In the genomic region with DNA sequence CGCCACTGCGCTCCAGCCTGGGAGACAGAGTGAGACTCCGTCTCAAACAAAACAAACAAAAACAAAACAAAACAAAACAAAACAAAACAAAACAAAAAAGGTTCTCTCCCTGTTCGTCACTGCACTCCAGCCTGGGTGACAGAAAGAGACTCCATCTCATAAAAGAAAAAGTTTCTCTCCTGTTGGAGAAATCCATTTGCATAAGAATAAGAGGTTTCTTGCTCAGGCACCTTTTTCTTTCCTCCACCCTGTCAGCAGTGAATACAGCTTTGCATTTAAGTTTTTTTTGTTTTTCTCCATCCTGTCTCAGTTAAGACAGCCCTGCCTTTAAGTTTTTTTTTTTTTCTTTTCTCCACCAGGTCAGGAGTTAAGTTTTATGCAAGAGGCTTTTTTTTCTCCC, we compare ENCODE assay signal across 19 cellular contexts.
DNase-seq lines count a peak whose midpoint lies in the region; ATAC-seq and TF ChIP-seq lines count a peak whose summit lies in the region.
"Had no signal": no experiment of that assay in that cellular context is flagged by ENCODE, and none has a peak within 500 bp of the region (broad histone marks: within the 10 kb centered on the region; RNA-seq: fewer than 3 reads in every experiment).

No MANE protein-coding gene starts in this region.

- ATAC-seq in WTC11 (peak; percentile 51), GM21515 (IDR thresholded peaks at IDR 0.05; ENCODE audit: unreplicated experiment) (no peak), GM21786 (IDR thresholded peaks at IDR 0.05; ENCODE audit: unreplicated experiment) (no peak)
- ATAC-seq: A549, HepG2 had no signal

- peak; percentile 2 for DNase-seq in ELF-1 (ENCODE audit: low read depth, low spot score)
- DNase-seq in H7 = peak; percentile 11
- no peak for DNase-seq in WTC11 (ENCODE audit: low spot score)
- no peak for DNase-seq in endodermal cell
- no peak for DNase-seq in OCI-M1 (lab: John Stamatoyannopoulos, UW)
- no peak for DNase-seq in pons (ENCODE audit: low spot score)
- DNase-seq: AML-193; Calu3; CD4-positive, alpha-beta memory T cell; DMS79 treated with DMSO at 0.1 percent for 48 hours; GDM1; KBM-7 had no signal

- WGBS in endodermal cell (ENCODE audit: insufficient coverage in 1 of 2, insufficient read length in 1 of 2), 2 experiments = 92 to 100% methylated on average over 1 to 4 of the region's 4 CpGs

- peaks cover 15% of the 10 kb centered on the region for H3K9me3 ChIP-seq in endodermal cell (ENCODE audit: control insufficient read depth, low read length)
- H3K9me3 ChIP-seq: A549 had no signal

- H3K4me3 ChIP-seq in H7 (ENCODE audit: insufficient read depth, low read depth, low read length) (no peak overlapping the region), endodermal cell (ENCODE audit: low read length) (no peak overlapping the region)
- H3K4me3 ChIP-seq: A549 had no signal

- H3K9me3 Mint-ChIP-seq in WTC11 = peaks cover 23% of the 10 kb centered on the region
- peaks cover 30% of the 10 kb centered on the region for H3K9me3 Mint-ChIP-seq in endodermal cell

- no peaks in the 10 kb centered on the region for H3K27me3 ChIP-seq in H7 (ENCODE audit: control insufficient read depth, insufficient read depth, low read length)
- H3K27me3 ChIP-seq in endodermal cell (ENCODE audit: control insufficient read depth, insufficient read depth, low read length, poor library complexity, severe bottlenecking) = no peaks in the 10 kb centered on the region

- no peak overlapping the region for H3K4me3 Mint-ChIP-seq in WTC11
- no peak overlapping the region for H3K4me3 Mint-ChIP-seq in endodermal cell
- H3K4me3 Mint-ChIP-seq: CD4-positive, alpha-beta memory T cell; IgD-negative memory B cell had no signal

- no peaks in the 10 kb centered on the region for H3K36me3 ChIP-seq in H7 (replicated peaks; ENCODE audit: control insufficient read depth, insufficient read depth, low read length)
- no peaks in the 10 kb centered on the region for H3K36me3 ChIP-seq in endodermal cell (ENCODE audit: control insufficient read depth, insufficient read depth, low read length)

- H3K27me3 Mint-ChIP-seq in WTC11 (ENCODE audit: low read depth) (no peaks in the 10 kb centered on the region), endodermal cell (ENCODE audit: insufficient read depth) (no peaks in the 10 kb centered on the region)
- H3K27me3 Mint-ChIP-seq: CD4-positive, alpha-beta memory T cell; IgD-negative memory B cell had no signal

- H3K4me1 ChIP-seq in endodermal cell (ENCODE audit: control insufficient read depth, insufficient read depth, low read length) = no peaks in the 10 kb centered on the region
- H3K4me1 ChIP-seq: A549 had no signal

- CTCF ChIA-PET in WTC11 (lab: Charles Lee) = interaction anchor here (0.6 to 2.6 kb wide), 13 partner anchors 8 to 467 kb away, joined by 3 to 36 read pairs (median 4); a partner anchor contains a TSS

- POLR2A ChIA-PET in WTC11 (lab: Charles Lee) = interaction anchor here (0.6 kb wide), 1 partner anchor 444 kb away, joined by 4 read pairs; no protein-coding TSS in a partner anchor

- H3K9ac ChIP-seq in endodermal cell (ENCODE audit: extremely low read depth, low read length, poor library complexity, severe bottlenecking) = no peak overlapping the region

- no peak for TF ChIP-seq CTCF in WTC11 (IDR thresholded peaks at IDR 0.05)
- TF ChIP-seq CTCF in endodermal cell (conservative IDR thresholded peaks at IDR 0.05) = no peak

- H3K27ac Mint-ChIP-seq in WTC11 = peak overlapping the region; percentile 64
- peak overlapping the region; percentile 41 for H3K27ac Mint-ChIP-seq in endodermal cell
- H3K27ac Mint-ChIP-seq: CD4-positive, alpha-beta memory T cell; IgD-negative memory B cell had no signal

- H3K36me3 Mint-ChIP-seq in WTC11 = peaks cover 28% of the 10 kb centered on the region
- peaks cover 30% of the 10 kb centered on the region for H3K36me3 Mint-ChIP-seq in endodermal cell (ENCODE audit: low read depth)

- H3K4me1 Mint-ChIP-seq in WTC11 (peaks cover 33% of the 10 kb centered on the region), endodermal cell (peaks cover 6% of the 10 kb centered on the region)
- H3K4me1 Mint-ChIP-seq: IgD-negative memory B cell had no signal

- H3K27ac ChIP-seq in endodermal cell (ENCODE audit: low read depth, low read length) = no peak overlapping the region
- H3K27ac ChIP-seq: 22Rv1, A549, C4-2B had no signal

TF ChIP-seq in WTC11, 78 proteins besides CTCF, POLR2A, EP300 and RAD21:
- no peak for TF ChIP-seq TEAD1 (CRISPR knock-in tag; IDR thresholded peaks at IDR 0.05)
- TF ChIP-seq, protein P1, sequence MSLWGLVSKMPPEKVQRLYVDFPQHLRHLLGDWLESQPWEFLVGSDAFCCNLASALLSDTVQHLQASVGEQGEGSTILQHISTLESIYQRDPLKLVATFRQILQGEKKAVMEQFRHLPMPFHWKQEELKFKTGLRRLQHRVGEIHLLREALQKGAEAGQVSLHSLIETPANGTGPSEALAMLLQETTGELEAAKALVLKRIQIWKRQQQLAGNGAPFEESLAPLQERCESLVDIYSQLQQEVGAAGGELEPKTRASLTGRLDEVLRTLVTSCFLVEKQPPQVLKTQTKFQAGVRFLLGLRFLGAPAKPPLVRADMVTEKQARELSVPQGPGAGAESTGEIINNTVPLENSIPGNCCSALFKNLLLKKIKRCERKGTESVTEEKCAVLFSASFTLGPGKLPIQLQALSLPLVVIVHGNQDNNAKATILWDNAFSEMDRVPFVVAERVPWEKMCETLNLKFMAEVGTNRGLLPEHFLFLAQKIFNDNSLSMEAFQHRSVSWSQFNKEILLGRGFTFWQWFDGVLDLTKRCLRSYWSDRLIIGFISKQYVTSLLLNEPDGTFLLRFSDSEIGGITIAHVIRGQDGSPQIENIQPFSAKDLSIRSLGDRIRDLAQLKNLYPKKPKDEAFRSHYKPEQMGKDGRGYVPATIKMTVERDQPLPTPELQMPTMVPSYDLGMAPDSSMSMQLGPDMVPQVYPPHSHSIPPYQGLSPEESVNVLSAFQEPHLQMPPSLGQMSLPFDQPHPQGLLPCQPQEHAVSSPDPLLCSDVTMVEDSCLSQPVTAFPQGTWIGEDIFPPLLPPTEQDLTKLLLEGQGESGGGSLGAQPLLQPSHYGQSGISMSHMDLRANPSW (CRISPR knock-in tag; conservative IDR thresholded peaks at IDR 0.05; ENCODE audit: low read depth) = no peak
- TF ChIP-seq, protein P2, sequence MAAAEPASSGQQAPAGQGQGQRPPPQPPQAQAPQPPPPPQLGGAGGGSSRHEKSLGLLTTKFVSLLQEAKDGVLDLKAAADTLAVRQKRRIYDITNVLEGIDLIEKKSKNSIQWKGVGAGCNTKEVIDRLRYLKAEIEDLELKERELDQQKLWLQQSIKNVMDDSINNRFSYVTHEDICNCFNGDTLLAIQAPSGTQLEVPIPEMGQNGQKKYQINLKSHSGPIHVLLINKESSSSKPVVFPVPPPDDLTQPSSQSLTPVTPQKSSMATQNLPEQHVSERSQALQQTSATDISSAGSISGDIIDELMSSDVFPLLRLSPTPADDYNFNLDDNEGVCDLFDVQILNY (CRISPR knock-in tag; IDR thresholded peaks at IDR 0.05) = no peak
- no peak for TF ChIP-seq ZNF232 (CRISPR knock-in tag; IDR thresholded peaks at IDR 0.05)
- TF ChIP-seq NR1H2 (CRISPR knock-in tag; IDR thresholded peaks at IDR 0.05) = no peak
- TF ChIP-seq, protein P3, sequence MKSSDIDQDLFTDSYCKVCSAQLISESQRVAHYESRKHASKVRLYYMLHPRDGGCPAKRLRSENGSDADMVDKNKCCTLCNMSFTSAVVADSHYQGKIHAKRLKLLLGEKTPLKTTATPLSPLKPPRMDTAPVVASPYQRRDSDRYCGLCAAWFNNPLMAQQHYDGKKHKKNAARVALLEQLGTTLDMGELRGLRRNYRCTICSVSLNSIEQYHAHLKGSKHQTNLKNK (CRISPR knock-in tag; IDR thresholded peaks at IDR 0.05) = no peak
- TF ChIP-seq, protein P4, sequence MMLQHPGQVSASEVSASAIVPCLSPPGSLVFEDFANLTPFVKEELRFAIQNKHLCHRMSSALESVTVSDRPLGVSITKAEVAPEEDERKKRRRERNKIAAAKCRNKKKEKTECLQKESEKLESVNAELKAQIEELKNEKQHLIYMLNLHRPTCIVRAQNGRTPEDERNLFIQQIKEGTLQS (CRISPR knock-in tag; conservative IDR thresholded peaks at IDR 0.05) = no peak
- TF ChIP-seq, protein P5, sequence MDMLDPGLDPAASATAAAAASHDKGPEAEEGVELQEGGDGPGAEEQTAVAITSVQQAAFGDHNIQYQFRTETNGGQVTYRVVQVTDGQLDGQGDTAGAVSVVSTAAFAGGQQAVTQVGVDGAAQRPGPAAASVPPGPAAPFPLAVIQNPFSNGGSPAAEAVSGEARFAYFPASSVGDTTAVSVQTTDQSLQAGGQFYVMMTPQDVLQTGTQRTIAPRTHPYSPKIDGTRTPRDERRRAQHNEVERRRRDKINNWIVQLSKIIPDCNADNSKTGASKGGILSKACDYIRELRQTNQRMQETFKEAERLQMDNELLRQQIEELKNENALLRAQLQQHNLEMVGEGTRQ (CRISPR knock-in tag; IDR thresholded peaks at IDR 0.05) = no peak
- TF ChIP-seq ZNF263 (CRISPR knock-in tag; IDR thresholded peaks at IDR 0.05; ENCODE audit: low read depth) = no peak
- no peak for TF ChIP-seq ATF1 (CRISPR knock-in tag; IDR thresholded peaks at IDR 0.05)
- TF ChIP-seq PRRX2 (CRISPR knock-in tag; IDR thresholded peaks at IDR 0.05) = no peak
TF ChIP-seq in WTC11: peak in this region for 0.

Comparison
In these comparisons a context has a peak if more than half of its experiments do, and no peak if none do; other contexts are left out.
1. DNase-seq: peak in ELF-1 (single experiment) and H7 (single experiment); none in WTC11 (single experiment), endodermal cell (single experiment), OCI-M1 (single experiment) and pons (single experiment).